Comparison of ENCODE assay signal across 10 cellular contexts in genomic region chr3:98986073-98986472, GRCh38.
DNase-seq lines count a peak whose midpoint lies in the region; ATAC-seq and TF ChIP-seq lines count a peak whose summit lies in the region.
"Had no signal": no experiment of that assay in that cellular context is flagged by ENCODE, and none has a peak within 500 bp of the region (broad histone marks: within the 10 kb centered on the region; RNA-seq: fewer than 3 reads in every experiment).

No MANE protein-coding gene starts in this region.

- H3K27me3 Mint-ChIP-seq in chondrocyte (ENCODE audit: low read depth): no peaks in the 10 kb centered on the region
- peaks cover 2% of the 10 kb centered on the region for H3K27me3 Mint-ChIP-seq in activated CD4-positive, alpha-beta memory T cell treated with anti-CD3 and anti-CD28 coated beads for 36 hours

- CTCF ChIA-PET in A673 (lab: Charles Lee): interaction anchor here (1.3 kb wide), 1 partner anchor 8 kb away, joined by 4 read pairs; no protein-coding TSS in a partner anchor
- CTCF ChIA-PET in activated CD4-positive, alpha-beta memory T cell treated with anti-CD3 and anti-CD28 coated beads for 36 hours (lab: Charles Lee): interaction anchor here (0.8 kb wide), 1 partner anchor 26 kb away, joined by 3 read pairs; no protein-coding TSS in a partner anchor

- no peak overlapping the region for H3K4me3 ChIP-seq in A673 (ENCODE audit: low read depth, low read length, poor library complexity, severe bottlenecking)
- no peak overlapping the region for H3K4me3 ChIP-seq in HAP-1
- H3K4me3 ChIP-seq: BLaER1 had no signal

- no peaks in the 10 kb centered on the region for H3K36me3 Mint-ChIP-seq in chondrocyte (ENCODE audit: low read depth)
- H3K36me3 Mint-ChIP-seq in activated CD4-positive, alpha-beta memory T cell treated with anti-CD3 and anti-CD28 coated beads for 36 hours: no peaks in the 10 kb centered on the region

- no peak overlapping the region for H3K27ac ChIP-seq in A673 (ENCODE audit: low read depth, low read length, poor library complexity, severe bottlenecking)
- H3K27ac ChIP-seq: BLaER1 had no signal

- TF ChIP-seq CTCF in A673 (conservative IDR thresholded peaks at IDR 0.05; ENCODE audit: low read depth, low read length) (no peak), chondrocyte (IDR thresholded peaks at IDR 0.05) (no peak)

- no TSS peak for BruUV-seq in A673 (replicated peaks; lab: Mats Ljungman, UMichigan)

- H3K27me3 ChIP-seq in A673 (replicated peaks; ENCODE audit: insufficient read depth, low read depth, low read length, poor library complexity): no peaks in the 10 kb centered on the region
- 0 out of 2 replicates have a peak, but pooled peaks cover 3% of the 10 kb centered on the region for H3K27me3 ChIP-seq in HAP-1 (ENCODE audit: low read depth)
- H3K27me3 ChIP-seq: BLaER1 had no signal

- DNase-seq in A673 (ENCODE audit: low spot score): peak; percentile 29
- DNase-seq in HuH-7.5 (ENCODE audit: low spot score): peak; percentile 16
- DNase-seq in chondrocyte (ENCODE audit: low spot score): no peak
- DNase-seq in iris pigment epithelial cell (ENCODE audit: low read depth): peak; percentile 98
- no peak for DNase-seq in activated gamma-delta T cell (lab: John Stamatoyannopoulos, UW)
- DNase-seq in HAP-1 (ENCODE audit: low spot score in 2 of 2): no peak
- no peak for DNase-seq in activated CD4-positive, alpha-beta memory T cell treated with anti-CD3 and anti-CD28 coated beads for 36 hours
- DNase-seq: head of caudate nucleus had no signal

- no peaks in the 10 kb centered on the region for H3K4me1 ChIP-seq in A673 (ENCODE audit: insufficient read depth, low read length, poor library complexity, severe bottlenecking)
- 0 out of 2 replicates have a peak, but pooled peaks cover 4% of the 10 kb centered on the region for H3K4me1 ChIP-seq in HAP-1
- H3K4me1 ChIP-seq: BLaER1 had no signal

- in situ Hi-C loops in HAP-1 (cut with MboI; ENCODE audit: low sequenced_read_pairs): no loop called here

- POLR2A ChIA-PET in A673 (lab: Charles Lee; ENCODE audit: low non-redundant PET): no interaction called here
- POLR2A ChIA-PET in activated CD4-positive, alpha-beta memory T cell treated with anti-CD3 and anti-CD28 coated beads for 36 hours (lab: Charles Lee): no interaction called here

- ATAC-seq in GM18868 (IDR thresholded peaks at IDR 0.05; ENCODE audit: unreplicated experiment): no peak

- no peaks in the 10 kb centered on the region for H3K9me3 Mint-ChIP-seq in chondrocyte (ENCODE audit: low read depth)
- H3K9me3 Mint-ChIP-seq in activated CD4-positive, alpha-beta memory T cell treated with anti-CD3 and anti-CD28 coated beads for 36 hours: no peaks in the 10 kb centered on the region

- peak overlapping the region; percentile 65 for H3K27ac Mint-ChIP-seq in chondrocyte (ENCODE audit: unreplicated experiment)
- H3K27ac Mint-ChIP-seq in activated CD4-positive, alpha-beta memory T cell treated with anti-CD3 and anti-CD28 coated beads for 36 hours: no peak overlapping the region

- H3K4me3 Mint-ChIP-seq in chondrocyte (ENCODE audit: unreplicated experiment): no peak overlapping the region
- H3K4me3 Mint-ChIP-seq in activated CD4-positive, alpha-beta memory T cell treated with anti-CD3 and anti-CD28 coated beads for 36 hours: no peak overlapping the region

- no peaks in the 10 kb centered on the region for H3K36me3 ChIP-seq in A673 (ENCODE audit: insufficient read depth, low read length, poor library complexity, severe bottlenecking)
- no peaks in the 10 kb centered on the region for H3K36me3 ChIP-seq in HAP-1 (replicated peaks)
- H3K36me3 ChIP-seq: BLaER1 had no signal

- H3K4me1 Mint-ChIP-seq in chondrocyte (ENCODE audit: low read depth): peaks cover 34% of the 10 kb centered on the region
- H3K4me1 Mint-ChIP-seq in activated CD4-positive, alpha-beta memory T cell treated with anti-CD3 and anti-CD28 coated beads for 36 hours (ENCODE audit: low read depth): no peaks in the 10 kb centered on the region

- intact Hi-C loops in A673 (cut with micrococcal nuclease; ENCODE audit: unreplicated experiment): no loop called here
- intact Hi-C loops in activated CD4-positive, alpha-beta memory T cell treated with anti-CD3 and anti-CD28 coated beads for 36 hours (cut with micrococcal nuclease): no loop called here

- H3K9me3 ChIP-seq in A673 (ENCODE audit: low read depth, low read length, poor library complexity, severe bottlenecking): no peaks in the 10 kb centered on the region
- no peaks in the 10 kb centered on the region for H3K9me3 ChIP-seq in HAP-1
- H3K9me3 ChIP-seq: BLaER1 had no signal

Comparison
In these comparisons a context has a peak if more than half of its experiments do, and no peak if none do; other contexts are left out.
1. DNase-seq: peak in A673 (single experiment), HuH-7.5 (single experiment) and iris pigment epithelial cell (single experiment); none in chondrocyte (single experiment), activated gamma-delta T cell (single experiment), HAP-1 (0 of 2) and activated CD4-positive, alpha-beta memory T cell treated with anti-CD3 and anti-CD28 coated beads for 36 hours (single experiment).